ENCODE assay signal across 1 cellular context in the genomic region with DNA sequence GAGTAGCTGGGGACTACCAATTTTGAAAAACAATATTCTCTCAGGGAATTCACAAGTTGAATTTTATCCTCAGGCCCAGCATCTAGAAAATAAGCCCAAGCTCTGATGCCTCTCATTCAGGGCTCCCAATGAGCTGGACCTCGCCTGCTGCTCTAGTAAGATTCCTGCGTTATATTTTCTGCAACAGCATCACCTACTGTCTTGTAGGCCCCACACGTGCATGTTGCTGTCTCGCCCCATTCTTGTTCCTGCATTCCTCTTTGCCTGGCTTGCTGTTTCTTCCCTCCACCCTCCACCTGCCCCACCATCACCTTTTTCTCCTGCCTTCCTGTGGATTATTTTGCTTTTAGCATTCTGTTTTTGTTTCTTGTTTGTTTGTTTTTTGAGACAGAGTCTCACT.
TF ChIP-seq lines count a peak whose summit lies in the region.

No MANE protein-coding gene starts in this region.

TF ChIP-seq in GM23338, 12 proteins besides CTCF, POLR2A, EP300 and RAD21 (continued from another document):
- TF ChIP-seq, protein P1, sequence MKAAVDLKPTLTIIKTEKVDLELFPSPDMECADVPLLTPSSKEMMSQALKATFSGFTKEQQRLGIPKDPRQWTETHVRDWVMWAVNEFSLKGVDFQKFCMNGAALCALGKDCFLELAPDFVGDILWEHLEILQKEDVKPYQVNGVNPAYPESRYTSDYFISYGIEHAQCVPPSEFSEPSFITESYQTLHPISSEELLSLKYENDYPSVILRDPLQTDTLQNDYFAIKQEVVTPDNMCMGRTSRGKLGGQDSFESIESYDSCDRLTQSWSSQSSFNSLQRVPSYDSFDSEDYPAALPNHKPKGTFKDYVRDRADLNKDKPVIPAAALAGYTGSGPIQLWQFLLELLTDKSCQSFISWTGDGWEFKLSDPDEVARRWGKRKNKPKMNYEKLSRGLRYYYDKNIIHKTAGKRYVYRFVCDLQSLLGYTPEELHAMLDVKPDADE (IDR thresholded peaks at IDR 0.05): no peak
- TF ChIP-seq NANOG (IDR thresholded peaks at IDR 0.05; ENCODE audit: borderline replicate concordance): no peak
- TF ChIP-seq POLR2AphosphoS5 (IDR thresholded peaks at IDR 0.05; ENCODE audit: low read depth): no peak
- no peak for TF ChIP-seq JUNB (IDR thresholded peaks at IDR 0.05; ENCODE audit: unreplicated experiment)
- no peak for TF ChIP-seq ZNF114 (CRISPR knock-in tag; IDR thresholded peaks at IDR 0.05)
- TF ChIP-seq, protein P2, sequence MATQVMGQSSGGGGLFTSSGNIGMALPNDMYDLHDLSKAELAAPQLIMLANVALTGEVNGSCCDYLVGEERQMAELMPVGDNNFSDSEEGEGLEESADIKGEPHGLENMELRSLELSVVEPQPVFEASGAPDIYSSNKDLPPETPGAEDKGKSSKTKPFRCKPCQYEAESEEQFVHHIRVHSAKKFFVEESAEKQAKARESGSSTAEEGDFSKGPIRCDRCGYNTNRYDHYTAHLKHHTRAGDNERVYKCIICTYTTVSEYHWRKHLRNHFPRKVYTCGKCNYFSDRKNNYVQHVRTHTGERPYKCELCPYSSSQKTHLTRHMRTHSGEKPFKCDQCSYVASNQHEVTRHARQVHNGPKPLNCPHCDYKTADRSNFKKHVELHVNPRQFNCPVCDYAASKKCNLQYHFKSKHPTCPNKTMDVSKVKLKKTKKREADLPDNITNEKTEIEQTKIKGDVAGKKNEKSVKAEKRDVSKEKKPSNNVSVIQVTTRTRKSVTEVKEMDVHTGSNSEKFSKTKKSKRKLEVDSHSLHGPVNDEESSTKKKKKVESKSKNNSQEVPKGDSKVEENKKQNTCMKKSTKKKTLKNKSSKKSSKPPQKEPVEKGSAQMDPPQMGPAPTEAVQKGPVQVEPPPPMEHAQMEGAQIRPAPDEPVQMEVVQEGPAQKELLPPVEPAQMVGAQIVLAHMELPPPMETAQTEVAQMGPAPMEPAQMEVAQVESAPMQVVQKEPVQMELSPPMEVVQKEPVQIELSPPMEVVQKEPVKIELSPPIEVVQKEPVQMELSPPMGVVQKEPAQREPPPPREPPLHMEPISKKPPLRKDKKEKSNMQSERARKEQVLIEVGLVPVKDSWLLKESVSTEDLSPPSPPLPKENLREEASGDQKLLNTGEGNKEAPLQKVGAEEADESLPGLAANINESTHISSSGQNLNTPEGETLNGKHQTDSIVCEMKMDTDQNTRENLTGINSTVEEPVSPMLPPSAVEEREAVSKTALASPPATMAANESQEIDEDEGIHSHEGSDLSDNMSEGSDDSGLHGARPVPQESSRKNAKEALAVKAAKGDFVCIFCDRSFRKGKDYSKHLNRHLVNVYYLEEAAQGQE (IDR thresholded peaks at IDR 0.05; ENCODE audit: unreplicated experiment): no peak
- TF ChIP-seq, protein P3, sequence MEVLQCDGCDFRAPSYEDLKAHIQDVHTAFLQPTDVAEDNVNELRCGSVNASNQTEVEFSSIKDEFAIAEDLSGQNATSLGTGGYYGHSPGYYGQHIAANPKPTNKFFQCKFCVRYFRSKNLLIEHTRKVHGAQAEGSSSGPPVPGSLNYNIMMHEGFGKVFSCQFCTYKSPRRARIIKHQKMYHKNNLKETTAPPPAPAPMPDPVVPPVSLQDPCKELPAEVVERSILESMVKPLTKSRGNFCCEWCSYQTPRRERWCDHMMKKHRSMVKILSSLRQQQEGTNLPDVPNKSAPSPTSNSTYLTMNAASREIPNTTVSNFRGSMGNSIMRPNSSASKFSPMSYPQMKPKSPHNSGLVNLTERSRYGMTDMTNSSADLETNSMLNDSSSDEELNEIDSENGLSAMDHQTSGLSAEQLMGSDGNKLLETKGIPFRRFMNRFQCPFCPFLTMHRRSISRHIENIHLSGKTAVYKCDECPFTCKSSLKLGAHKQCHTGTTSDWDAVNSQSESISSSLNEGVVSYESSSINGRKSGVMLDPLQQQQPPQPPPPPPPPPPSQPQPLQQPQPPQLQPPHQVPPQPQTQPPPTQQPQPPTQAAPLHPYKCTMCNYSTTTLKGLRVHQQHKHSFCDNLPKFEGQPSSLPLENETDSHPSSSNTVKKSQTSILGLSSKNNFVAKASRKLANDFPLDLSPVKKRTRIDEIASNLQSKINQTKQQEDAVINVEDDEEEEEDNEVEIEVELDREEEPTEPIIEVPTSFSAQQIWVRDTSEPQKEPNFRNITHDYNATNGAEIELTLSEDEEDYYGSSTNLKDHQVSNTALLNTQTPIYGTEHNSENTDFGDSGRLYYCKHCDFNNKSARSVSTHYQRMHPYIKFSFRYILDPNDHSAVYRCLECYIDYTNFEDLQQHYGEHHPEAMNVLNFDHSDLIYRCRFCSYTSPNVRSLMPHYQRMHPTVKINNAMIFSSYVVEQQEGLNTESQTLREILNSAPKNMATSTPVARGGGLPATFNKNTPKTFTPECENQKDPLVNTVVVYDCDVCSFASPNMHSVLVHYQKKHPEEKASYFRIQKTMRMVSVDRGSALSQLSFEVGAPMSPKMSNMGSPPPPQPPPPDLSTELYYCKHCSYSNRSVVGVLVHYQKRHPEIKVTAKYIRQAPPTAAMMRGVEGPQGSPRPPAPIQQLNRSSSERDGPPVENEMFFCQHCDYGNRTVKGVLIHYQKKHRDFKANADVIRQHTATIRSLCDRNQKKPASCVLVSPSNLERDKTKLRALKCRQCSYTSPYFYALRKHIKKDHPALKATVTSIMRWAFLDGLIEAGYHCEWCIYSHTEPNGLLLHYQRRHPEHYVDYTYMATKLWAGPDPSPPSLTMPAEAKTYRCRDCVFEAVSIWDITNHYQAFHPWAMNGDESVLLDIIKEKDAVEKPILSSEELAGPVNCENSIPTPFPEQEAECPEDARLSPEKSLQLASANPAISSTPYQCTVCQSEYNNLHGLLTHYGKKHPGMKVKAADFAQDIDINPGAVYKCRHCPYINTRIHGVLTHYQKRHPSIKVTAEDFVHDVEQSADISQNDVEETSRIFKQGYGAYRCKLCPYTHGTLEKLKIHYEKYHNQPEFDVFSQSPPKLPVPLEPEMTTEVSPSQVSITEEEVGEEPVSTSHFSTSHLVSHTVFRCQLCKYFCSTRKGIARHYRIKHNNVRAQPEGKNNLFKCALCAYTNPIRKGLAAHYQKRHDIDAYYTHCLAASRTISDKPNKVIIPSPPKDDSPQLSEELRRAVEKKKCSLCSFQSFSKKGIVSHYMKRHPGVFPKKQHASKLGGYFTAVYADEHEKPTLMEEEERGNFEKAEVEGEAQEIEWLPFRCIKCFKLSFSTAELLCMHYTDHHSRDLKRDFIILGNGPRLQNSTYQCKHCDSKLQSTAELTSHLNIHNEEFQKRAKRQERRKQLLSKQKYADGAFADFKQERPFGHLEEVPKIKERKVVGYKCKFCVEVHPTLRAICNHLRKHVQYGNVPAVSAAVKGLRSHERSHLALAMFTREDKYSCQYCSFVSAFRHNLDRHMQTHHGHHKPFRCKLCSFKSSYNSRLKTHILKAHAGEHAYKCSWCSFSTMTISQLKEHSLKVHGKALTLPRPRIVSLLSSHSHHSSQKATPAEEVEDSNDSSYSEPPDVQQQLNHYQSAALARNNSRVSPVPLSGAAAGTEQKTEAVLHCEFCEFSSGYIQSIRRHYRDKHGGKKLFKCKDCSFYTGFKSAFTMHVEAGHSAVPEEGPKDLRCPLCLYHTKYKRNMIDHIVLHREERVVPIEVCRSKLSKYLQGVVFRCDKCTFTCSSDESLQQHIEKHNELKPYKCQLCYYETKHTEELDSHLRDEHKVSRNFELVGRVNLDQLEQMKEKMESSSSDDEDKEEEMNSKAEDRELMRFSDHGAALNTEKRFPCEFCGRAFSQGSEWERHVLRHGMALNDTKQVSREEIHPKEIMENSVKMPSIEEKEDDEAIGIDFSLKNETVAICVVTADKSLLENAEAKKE (CRISPR knock-in tag; IDR thresholded peaks at IDR 0.05): no peak
- no peak for TF ChIP-seq EZH2 (IDR thresholded peaks at IDR 0.05; ENCODE audit: low read depth, unreplicated experiment)
